Comparison of ENCODE assay signal across 23 cellular contexts in genomic region chr2:37117566-37117965, GRCh38. TPM values are rescaled to one million over a fixed set of nuclear protein-coding genes. Genes with fewer than 3 reads are reported as not detected.
DNase-seq lines count a peak whose midpoint lies in the region; ATAC-seq lines count a peak whose summit lies in the region.
"Had no signal": no experiment of that assay in that cellular context is flagged by ENCODE, and none has a peak within 500 bp of the region (broad histone marks: within the 10 kb centered on the region; RNA-seq: fewer than 3 reads in every experiment).

No MANE protein-coding gene starts in this region.

- H2BK5ac ChIP-seq in trophoblast cell (ENCODE audit: low read depth, low read length, poor library complexity), result no peak overlapping the region

- no peak overlapping the region for H2BK120ac ChIP-seq in trophoblast cell (ENCODE audit: insufficient read depth, low read length, poor library complexity)

- peaks cover 10% of the 10 kb centered on the region in 2 experiments for H3K36me3 ChIP-seq in trophoblast cell (ENCODE audit: control insufficient read depth in 1 of 2, insufficient read depth in 2 of 2, low read length in 2 of 2)

- no peak overlapping the region for H3K14ac ChIP-seq in trophoblast cell (ENCODE audit: low read length)

- H4K8ac ChIP-seq in trophoblast cell (ENCODE audit: low read depth, low read length), result no peak overlapping the region

- no peaks in the 10 kb centered on the region for H3K4me1 ChIP-seq in trophoblast cell (ENCODE audit: control insufficient read depth in 1 of 2, insufficient read depth in 2 of 2, low read length in 2 of 2)
- H3K4me1 ChIP-seq: BE2C, BLaER1 had no signal

- peak overlapping the region; percentile 45 for H3K27ac Mint-ChIP-seq in activated naive CD8-positive, alpha-beta T cell treated with anti-CD3 and anti-CD28 coated beads, Interleukin-2, amount 10 ng/mL, durations not matched to agents 7 days and 5 days
- H3K27ac Mint-ChIP-seq in activated naive CD8-positive, alpha-beta T cell treated with anti-CD3 and anti-CD28 coated beads, Interleukin-2, amount 50 U/mL, for 24 hours, result no peak overlapping the region
- peak overlapping the region; percentile 14 for H3K27ac Mint-ChIP-seq in stimulated activated naive B cell treated with anti-CD40 and anti-IgM and Interleukin-4, amounts not matched to agents 10 μg/mL and 1 μg/mL and 100 μg/mL, for 72 hours

- H4K91ac ChIP-seq in trophoblast cell (ENCODE audit: low read depth, low read length), result no peak overlapping the region

- POLR2A ChIA-PET in activated naive CD8-positive, alpha-beta T cell treated with anti-CD3 and anti-CD28 coated beads, Interleukin-2, amount 10 ng/mL, durations not matched to agents 7 days and 5 days (lab: Charles Lee), result interaction anchor here (0.7 kb wide), 1 partner anchor 63 kb away, joined by 3 read pairs; no protein-coding TSS in a partner anchor

- no peak overlapping the region for H2BK12ac ChIP-seq in trophoblast cell (ENCODE audit: low read length)

- no peaks in the 10 kb centered on the region for H3K9me3 Mint-ChIP-seq in activated naive CD8-positive, alpha-beta T cell treated with anti-CD3 and anti-CD28 coated beads, Interleukin-2, amount 10 ng/mL, durations not matched to agents 7 days and 5 days
- H3K9me3 Mint-ChIP-seq in activated naive CD8-positive, alpha-beta T cell treated with anti-CD3 and anti-CD28 coated beads, Interleukin-2, amount 50 U/mL, for 24 hours, result no peaks in the 10 kb centered on the region
- H3K9me3 Mint-ChIP-seq in stimulated activated naive B cell treated with anti-CD40 and anti-IgM and Interleukin-4, amounts not matched to agents 10 μg/mL and 1 μg/mL and 100 μg/mL, for 72 hours, result no peaks in the 10 kb centered on the region
- H3K9me3 Mint-ChIP-seq: CD4-positive, alpha-beta memory T cell; CD4-positive, CD25-positive, alpha-beta regulatory T cell; CD8-positive, alpha-beta memory T cell had no signal

- H3K27me3 Mint-ChIP-seq in activated naive CD8-positive, alpha-beta T cell treated with anti-CD3 and anti-CD28 coated beads, Interleukin-2, amount 10 ng/mL, durations not matched to agents 7 days and 5 days, result no peaks in the 10 kb centered on the region
- no peaks in the 10 kb centered on the region for H3K27me3 Mint-ChIP-seq in activated naive CD8-positive, alpha-beta T cell treated with anti-CD3 and anti-CD28 coated beads, Interleukin-2, amount 50 U/mL, for 24 hours
- H3K27me3 Mint-ChIP-seq in stimulated activated naive B cell treated with anti-CD40 and anti-IgM and Interleukin-4, amounts not matched to agents 10 μg/mL and 1 μg/mL and 100 μg/mL, for 72 hours, result no peaks in the 10 kb centered on the region
- H3K27me3 Mint-ChIP-seq: CD4-positive, alpha-beta memory T cell; CD4-positive, CD25-positive, alpha-beta regulatory T cell; CD8-positive, alpha-beta memory T cell had no signal

- H2AFZ ChIP-seq in trophoblast cell (ENCODE audit: insufficient read depth, low read length, poor library complexity), result no peak overlapping the region

- H2AK5ac ChIP-seq in trophoblast cell (ENCODE audit: low read length), result no peak overlapping the region

- peaks cover 6% of the 10 kb centered on the region for H3K4me1 Mint-ChIP-seq in activated naive CD8-positive, alpha-beta T cell treated with anti-CD3 and anti-CD28 coated beads, Interleukin-2, amount 10 ng/mL, durations not matched to agents 7 days and 5 days
- H3K4me1 Mint-ChIP-seq in activated naive CD8-positive, alpha-beta T cell treated with anti-CD3 and anti-CD28 coated beads, Interleukin-2, amount 50 U/mL, for 24 hours, result no peaks in the 10 kb centered on the region
- H3K4me1 Mint-ChIP-seq in stimulated activated naive B cell treated with anti-CD40 and anti-IgM and Interleukin-4, amounts not matched to agents 10 μg/mL and 1 μg/mL and 100 μg/mL, for 72 hours, result no peaks in the 10 kb centered on the region
- H3K4me1 Mint-ChIP-seq: CD14-positive monocyte had no signal

- no peak overlapping the region for H3K27ac ChIP-seq in trophoblast cell (ENCODE audit: low read depth, low read length)
- H3K27ac ChIP-seq: BLaER1 had no signal

- WGBS in trophoblast cell (ENCODE audit: extremely low coverage, insufficient coverage, insufficient read length), result no CpG with 5 or more reads among the region's 1 CpG

- H3K18ac ChIP-seq in trophoblast cell (ENCODE audit: low read length), result no peak overlapping the region

- H3K4me3 ChIP-seq in trophoblast cell (ENCODE audit: low read depth, low read length), result no peak overlapping the region
- H3K4me3 ChIP-seq: BLaER1 had no signal

- DNase-seq in activated naive CD8-positive, alpha-beta T cell treated with anti-CD3 and anti-CD28 coated beads, Interleukin-2, amount 10 ng/mL, durations not matched to agents 7 days and 5 days, result no peak
- DNase-seq in activated naive CD8-positive, alpha-beta T cell treated with anti-CD3 and anti-CD28 coated beads, Interleukin-2, amount 50 U/mL, for 24 hours, result no peak
- DNase-seq in trophoblast cell, result peak; percentile 64 to 81
- no peak for DNase-seq in stimulated activated naive B cell treated with anti-CD40 and anti-IgM and Interleukin-4, amounts not matched to agents 10 μg/mL and 1 μg/mL and 100 μg/mL, for 72 hours
- no peak for DNase-seq in Kasumi-1 (lab: John Stamatoyannopoulos, UW)
- DNase-seq: 8988T; ACHN; BE2C; C1 segment of cervical spinal cord; CD4-positive, alpha-beta memory T cell; CD4-positive, CD25-positive, alpha-beta regulatory T cell; CD8-positive, alpha-beta memory T cell; COR-L47; DMS 273 treated with DMSO at 0.1 percent for 48 hours; DMS153; DMS53; DMS79; DND-41; EL; GF-D8 had no signal

- no peaks in the 10 kb centered on the region for H3K79me1 ChIP-seq in trophoblast cell (ENCODE audit: low read length)

- no peak overlapping the region for H4K12ac ChIP-seq in trophoblast cell (ENCODE audit: low read depth, low read length)

- no peaks in the 10 kb centered on the region for H3K9me3 ChIP-seq in trophoblast cell (ENCODE audit: insufficient read depth, low read depth, low read length)
- H3K9me3 ChIP-seq: BE2C, BLaER1 had no signal

- H3K27me3 ChIP-seq in trophoblast cell (ENCODE audit: insufficient read depth, low read length), result no peaks in the 10 kb centered on the region
- H3K27me3 ChIP-seq: BE2C, BLaER1 had no signal

- no peak overlapping the region for H3K23ac ChIP-seq in trophoblast cell (ENCODE audit: low read length)

- no peak overlapping the region for H3K9ac ChIP-seq in trophoblast cell (ENCODE audit: low read length)
- H3K9ac ChIP-seq: BLaER1 had no signal

- H3K4ac ChIP-seq in trophoblast cell (ENCODE audit: low read depth, low read length), result no peak overlapping the region

- no peak overlapping the region for H3K4me2 ChIP-seq in trophoblast cell (ENCODE audit: low read length)
- H3K4me2 ChIP-seq: BLaER1 had no signal

- H3K79me2 ChIP-seq in trophoblast cell (ENCODE audit: control insufficient read depth, insufficient read depth, low read length, poor library complexity), result no peaks in the 10 kb centered on the region

- H3K36me3 Mint-ChIP-seq in activated naive CD8-positive, alpha-beta T cell treated with anti-CD3 and anti-CD28 coated beads, Interleukin-2, amount 10 ng/mL, durations not matched to agents 7 days and 5 days, result peaks cover 28% of the 10 kb centered on the region
- peaks cover 29% of the 10 kb centered on the region for H3K36me3 Mint-ChIP-seq in activated naive CD8-positive, alpha-beta T cell treated with anti-CD3 and anti-CD28 coated beads, Interleukin-2, amount 50 U/mL, for 24 hours (ENCODE audit: low read depth)
- peaks cover 34 to 47% of the 10 kb centered on the region in 2 donors for H3K36me3 Mint-ChIP-seq in stimulated activated naive B cell treated with anti-CD40 and anti-IgM and Interleukin-4, amounts not matched to agents 10 μg/mL and 1 μg/mL and 100 μg/mL, for 72 hours

- no peak for ATAC-seq in activated naive CD8-positive, alpha-beta T cell treated with anti-CD3 and anti-CD28 coated beads, Interleukin-2, amount 10 ng/mL, durations not matched to agents 7 days and 5 days (ENCODE audit: low read depth)
- ATAC-seq in activated naive CD8-positive, alpha-beta T cell treated with anti-CD3 and anti-CD28 coated beads, Interleukin-2, amount 50 U/mL, for 24 hours, result no peak
- no peak for ATAC-seq in stimulated activated naive B cell treated with anti-CD40 and anti-IgM and Interleukin-4, amounts not matched to agents 10 μg/mL and 1 μg/mL and 100 μg/mL, for 72 hours (replicated peaks)
- ATAC-seq in GM19455 (IDR thresholded peaks at IDR 0.05; ENCODE audit: unreplicated experiment), result no peak

- H3K4me3 Mint-ChIP-seq in activated naive CD8-positive, alpha-beta T cell treated with anti-CD3 and anti-CD28 coated beads, Interleukin-2, amount 10 ng/mL, durations not matched to agents 7 days and 5 days, result no peak overlapping the region
- H3K4me3 Mint-ChIP-seq in activated naive CD8-positive, alpha-beta T cell treated with anti-CD3 and anti-CD28 coated beads, Interleukin-2, amount 50 U/mL, for 24 hours, result no peak overlapping the region
- no peak overlapping the region for H3K4me3 Mint-ChIP-seq in stimulated activated naive B cell treated with anti-CD40 and anti-IgM and Interleukin-4, amounts not matched to agents 10 μg/mL and 1 μg/mL and 100 μg/mL, for 72 hours
- H3K4me3 Mint-ChIP-seq: CD14-positive monocyte; CD4-positive, alpha-beta memory T cell; CD4-positive, CD25-positive, alpha-beta regulatory T cell; CD8-positive, alpha-beta memory T cell had no signal

RNA-seq across cellular contexts. Expression of gene GPATCH11, which starts 33.2 kb away (rescaled TPM):
- total RNA-seq in activated naive CD8-positive, alpha-beta T cell treated with anti-CD3 and anti-CD28 coated beads, Interleukin-2, amount 10 ng/mL, durations not matched to agents 7 days and 5 days, result 10 to 100 TPM; 10.3 to 12.1 TPM
- 6.9 and 7.4 TPM in 2 replicates for polyA plus RNA-seq in trophoblast cell (2013)

RNA-seq across cellular contexts. Expression of gene HEATR5B, which starts 33.4 kb away (rescaled TPM):
- total RNA-seq in activated naive CD8-positive, alpha-beta T cell treated with anti-CD3 and anti-CD28 coated beads, Interleukin-2, amount 10 ng/mL, durations not matched to agents 7 days and 5 days, result 10 to 100 TPM; 24.0 to 24.3 TPM
- polyA plus RNA-seq in trophoblast cell (2013), result 11.0 and 11.3 TPM in 2 replicates

RNA-seq across cellular contexts. Expression of gene EIF2AK2, which starts 39.2 kb away (rescaled TPM):
- total RNA-seq in activated naive CD8-positive, alpha-beta T cell treated with anti-CD3 and anti-CD28 coated beads, Interleukin-2, amount 10 ng/mL, durations not matched to agents 7 days and 5 days, result 100 to 1,000 TPM; 101 to 121 TPM
- 24.4 and 26.5 TPM in 2 replicates for polyA plus RNA-seq in trophoblast cell (2013)

Comparison
In these comparisons a context has a peak if more than half of its experiments do, and no peak if none do; other contexts are left out.
1. DNase-seq: peak in trophoblast cell (2 of 2); none in activated naive CD8-positive, alpha-beta T cell treated with anti-CD3 and anti-CD28 coated beads, Interleukin-2, amount 10 ng/mL, durations not matched to agents 7 days and 5 days (single experiment), activated naive CD8-positive, alpha-beta T cell treated with anti-CD3 and anti-CD28 coated beads, Interleukin-2, amount 50 U/mL, for 24 hours (single experiment), stimulated activated naive B cell treated with anti-CD40 and anti-IgM and Interleukin-4, amounts not matched to agents 10 μg/mL and 1 μg/mL and 100 μg/mL, for 72 hours (single experiment) and Kasumi-1 (0 of 2).